In genomic region chr22:41535244-41535643, GRCh38 we compare ENCODE assay signal across 1 cellular context.
TF ChIP-seq lines count a peak whose summit lies in the region.

No MANE protein-coding gene starts in this region.

TF ChIP-seq in HEK293, 187 proteins besides CTCF, POLR2A, EP300 and RAD21 (continued from another document):
- TF ChIP-seq ZNF426 (tag by site-specific recombination; IDR thresholded peaks at IDR 0.05) (no peak), ZSCAN23 (tag by site-specific recombination; IDR thresholded peaks at IDR 0.05) (no peak), ZNF488 (tag by site-specific recombination; IDR thresholded peaks at IDR 0.05) (no peak), ZNF621 (tag by site-specific recombination; IDR thresholded peaks at IDR 0.05) (no peak), SCRT1 (tag by site-specific recombination; IDR thresholded peaks at IDR 0.05; ENCODE audit: borderline replicate concordance) (peak; percentile 87), PRDM6 (tag by site-specific recombination; IDR thresholded peaks at IDR 0.05) (no peak), ZNF707 (tag by site-specific recombination; IDR thresholded peaks at IDR 0.05) (no peak), ZEB2 (tag by site-specific recombination; IDR thresholded peaks at IDR 0.05) (no peak), ZNF280D (tag by site-specific recombination; IDR thresholded peaks at IDR 0.05) (no peak), ZNF146 (tag by site-specific recombination; IDR thresholded peaks at IDR 0.05) (no peak), ZNF513 (tag by site-specific recombination; IDR thresholded peaks at IDR 0.05) (no peak), ZFHX2 (tag by site-specific recombination; conservative IDR thresholded peaks at IDR 0.05) (no peak), ZNF416 (tag by site-specific recombination; IDR thresholded peaks at IDR 0.05) (no peak), AEBP2 (tag by site-specific recombination; IDR thresholded peaks at IDR 0.05; ENCODE audit: borderline replicate concordance) (no peak)
